In genomic region chr6:117143647-117144046, GRCh38 we compare ENCODE assay signal across 26 cellular contexts.
"Had no signal": no experiment of that assay in that cellular context is flagged by ENCODE, and none has a peak within 500 bp of the region (broad histone marks: within the 10 kb centered on the region; RNA-seq: fewer than 3 reads in every experiment).

No MANE protein-coding gene starts in this region.

- H3K27me3 ChIP-seq: brain microvascular endothelial cell, heart left ventricle, neutrophil, stomach, thyroid gland, upper lobe of left lung, vagina had no signal

- ATAC-seq: esophagus mucosa; left colon; stimulated activated naive B cell treated with anti-CD40 and anti-IgM and Interleukin-4, amounts not matched to agents 10 μg/mL and 1 μg/mL and 100 μg/mL, for 72 hours had no signal

- DNase-seq: activated CD4-positive, alpha-beta T cell treated with anti-CD3 and anti-CD28 coated beads for 4 hours; activated CD4-positive, alpha-beta T cell treated with anti-CD3 and anti-CD28 coated beads, Interleukin-2, amount 50 U/mL, for 4 hours; activated effector memory CD4-positive, alpha-beta T cell treated with Interleukin-2 at 50 U/mL for 16 hours; activated naive CD4-positive, alpha-beta T cell treated with Interleukin-2 at 50 U/mL for 16 hours; activated naive CD8-positive, alpha-beta T cell treated with anti-CD3 and anti-CD28 coated beads for 36 hours; activated T-cell treated with anti-CD3 and anti-CD28 coated beads for 4 hours; brain microvascular endothelial cell; endodermal cell; foreskin fibroblast; hypothalamus; immature natural killer cell; kidney; left colon; mammary epithelial cell; naive B cell; nephron progenitor cell; small intestine; stimulated activated naive B cell treated with anti-CD40 and anti-IgM and Interleukin-4, amounts not matched to agents 10 μg/mL and 1 μg/mL and 100 μg/mL, for 72 hours; stomach; thyroid gland; upper lobe of left lung had no signal

- H3K36me3 ChIP-seq: brain microvascular endothelial cell, heart left ventricle, neutrophil, stomach, thyroid gland, upper lobe of left lung, vagina had no signal

- H3K9me3 ChIP-seq: neutrophil, thyroid gland, upper lobe of left lung, vagina had no signal

- H3K4me3 ChIP-seq: heart left ventricle, stomach, thyroid gland, upper lobe of left lung, vagina had no signal

- H3K27ac ChIP-seq: brain microvascular endothelial cell, neutrophil, stomach, thyroid gland, upper lobe of left lung, vagina, VCaP had no signal

- H3K4me1 ChIP-seq: thyroid gland, upper lobe of left lung, vagina had no signal
